In the genomic region with DNA sequence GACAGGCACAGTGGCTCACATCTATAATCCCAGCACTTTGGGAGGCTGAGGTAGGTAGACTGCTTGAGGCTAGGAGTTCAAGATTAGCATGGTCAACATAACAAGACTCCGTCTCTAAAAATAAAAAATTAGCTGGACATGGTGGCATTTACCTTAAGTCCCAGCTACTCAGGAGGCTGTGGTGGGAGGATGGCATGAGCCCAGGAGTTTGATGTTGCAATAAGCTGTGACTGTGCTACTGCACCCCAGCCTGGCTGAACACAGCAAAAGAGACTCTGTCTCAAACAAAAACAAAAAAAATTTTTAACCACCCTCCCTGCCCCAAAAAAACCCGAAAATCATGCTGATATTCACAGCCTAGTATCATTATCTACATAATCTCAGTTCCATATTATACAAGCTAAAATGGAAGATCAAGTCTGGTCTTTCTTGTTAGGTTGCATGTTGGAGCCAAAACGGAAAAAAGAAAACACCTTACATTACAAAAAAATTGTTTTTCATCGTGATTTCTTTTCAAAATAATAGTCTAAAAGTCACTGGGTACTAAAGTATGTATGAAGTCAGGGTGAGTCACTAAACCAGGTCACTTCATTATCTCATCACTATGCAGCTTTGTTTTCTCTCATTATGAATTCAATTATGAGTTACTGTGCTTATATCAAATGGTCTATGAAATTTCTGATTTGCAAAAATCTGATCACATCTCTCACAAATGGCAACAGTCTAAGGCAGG, we compare ENCODE assay signal across 11 cellular contexts. TPM values are rescaled to one million over a fixed set of nuclear protein-coding genes. Genes with fewer than 3 reads are reported as not detected.
DNase-seq lines count a peak whose midpoint lies in the region; ATAC-seq, FAIRE-seq and TF ChIP-seq lines count a peak whose summit lies in the region.
"Had no signal": no experiment of that assay in that cellular context is flagged by ENCODE, and none has a peak within 500 bp of the region (broad histone marks: within the 10 kb centered on the region; RNA-seq: fewer than 3 reads in every experiment).

No MANE protein-coding gene starts in this region.

- H3K27me3 Mint-ChIP-seq in nephron (ENCODE audit: low read depth): no peaks in the 10 kb centered on the region

- peaks cover 5% of the 10 kb centered on the region for H3K4me1 Mint-ChIP-seq in nephron

- no peaks in the 10 kb centered on the region for H3K36me3 ChIP-seq in small intestine (ENCODE audit: control insufficient read depth in 2 of 2, insufficient read depth in 2 of 2, low read length in 2 of 2)

- ATAC-seq in HG02759 (IDR thresholded peaks at IDR 0.05; ENCODE audit: unreplicated experiment): no peak

- H3K9me3 ChIP-seq in small intestine (ENCODE audit: control insufficient read depth, low read depth): no peaks in the 10 kb centered on the region

- no peak overlapping the region for H3K4me3 Mint-ChIP-seq in nephron

- 62 to 71% (median 66%) methylated on average over 4 of the region's 4 CpGs for WGBS in small intestine, 3 donors

- peak overlapping the region; percentile 61 for H3K27ac ChIP-seq in epithelial cell of prostate
- H3K27ac ChIP-seq in small intestine (ENCODE audit: low read depth in 1 of 2, low read length in 1 of 2): no peak overlapping the region

- no peak overlapping the region for H3K4me3 ChIP-seq in small intestine (ENCODE audit: low read depth in 1 of 2, low read length in 2 of 2)

- peak overlapping the region; percentile 20 to 33 (median 28) for H3K27ac Mint-ChIP-seq in nephron

- H3K4me1 ChIP-seq in small intestine (ENCODE audit: control insufficient read depth in 2 of 2, insufficient read depth in 1 of 2, low read depth in 1 of 2, low read length in 1 of 2): peaks cover 0 to 2% of the 10 kb centered on the region in 2 donors

- no peak for FAIRE-seq in small intestine (lab: Jason Lieb, UNC)

- peaks cover 13% of the 10 kb centered on the region for H3K36me3 Mint-ChIP-seq in nephron (ENCODE audit: low read depth)

- no peaks in the 10 kb centered on the region for H3K27me3 ChIP-seq in small intestine (ENCODE audit: control insufficient read depth in 2 of 2, insufficient read depth in 2 of 2, low read length in 2 of 2)

- peak; percentile 66 for DNase-seq in COLO829 (ENCODE audit: low spot score)
- peak; percentile 45 for DNase-seq in NCI-H226
- no peak for DNase-seq in epithelial cell of prostate (ENCODE audit: low read depth, low spot score)
- no peak for DNase-seq in small intestine
- no peak for DNase-seq in NCI-H345 treated with DMSO at 0.1 percent for 48 hours (lab: John Stamatoyannopoulos, UW; ENCODE audit: unreplicated experiment)
- no peak for DNase-seq in D341Med (ENCODE audit: low spot score)
- DNase-seq: activated CD4-positive, CD25-positive, alpha-beta regulatory T cell treated with anti-CD3 and anti-CD28 coated beads, Interleukin-2, amount 50 U/mL, for 72 hours; caudate nucleus; DMS 273 treated with DMSO at 0.1 percent for 48 hours had no signal

- TF ChIP-seq CTCF in nephron (IDR thresholded peaks at IDR 0.05; ENCODE audit: unreplicated experiment in 3 of 3): no peak

- peaks cover 3% of the 10 kb centered on the region for H3K9me3 Mint-ChIP-seq in nephron

RNA-seq across cellular contexts. Expression of a gene that starts 13.8 kb away (rescaled TPM):
- polyA plus RNA-seq in small intestine: 1 to 10 TPM; 1.8 to 3.4 (median 1.9) TPM

Comparison
In these comparisons a context has a peak if more than half of its experiments do, and no peak if none do; other contexts are left out.
1. DNase-seq: peak in COLO829 (single experiment) and NCI-H226 (single experiment); none in epithelial cell of prostate (single experiment), small intestine (single experiment), NCI-H345 treated with DMSO at 0.1 percent for 48 hours (single experiment) and D341Med (single experiment).